Comparison of ENCODE assay signal across 22 cellular contexts in genomic region chr13:110475117-110475516, GRCh38.
A peak's percentile ranks its signal among the peaks of the same experiment; 100 is the strongest.
DNase-seq lines count a peak whose midpoint lies in the region; ATAC-seq and TF ChIP-seq lines count a peak whose summit lies in the region.
"Had no signal": no experiment of that assay in that cellular context is flagged by ENCODE, and none has a peak within 500 bp of the region (broad histone marks: within the 10 kb centered on the region; RNA-seq: fewer than 3 reads in every experiment).

No MANE protein-coding gene starts in this region.

- peak overlapping the region in 2 of 3 experiments; percentile 22 to 76; a peak in 2 of 7 replicates for H3K27ac Mint-ChIP-seq in H9
- H3K27ac Mint-ChIP-seq in WTC11: peak overlapping the region; percentile 24; the same call in 1 of the 2 replicates
- H3K27ac Mint-ChIP-seq: activated B cell treated with CpG ODN at 0.5 μM for 24 hours; activated T-helper 1 cell treated with anti-CD3 and anti-CD28 coated beads, Interleukin-12 subunit alpha, Interleukin-12 subunit beta, Interleukin-2, Interleukin-4 antibody, amounts not matched to agents 30 ng/mL and 10 ng/mL and 1 ng/mL, durations not matched to agents 14 hours and 24 hours and 36 hours had no signal

- H2AFZ ChIP-seq in H9 (ENCODE audit: low read length): no peak overlapping the region
- H2AFZ ChIP-seq in neuronal stem cell (ENCODE audit: low read length): no peak overlapping the region

- H2AK5ac ChIP-seq in H9 (ENCODE audit: insufficient read length, low read length): no peak overlapping the region
- H2AK5ac ChIP-seq in neuronal stem cell (ENCODE audit: low read depth, low read length): no peak overlapping the region

- H3K79me1 ChIP-seq in H9 (ENCODE audit: insufficient read depth, low read depth, low read length, poor library complexity, severe bottlenecking) (no peaks in the 10 kb centered on the region), neuronal stem cell (ENCODE audit: low read depth, low read length) (no peaks in the 10 kb centered on the region)

- H3K23me2 ChIP-seq in H9 (ENCODE audit: insufficient read length, low read depth, low read length, poor library complexity, severe bottlenecking): no peaks in the 10 kb centered on the region

- no peak overlapping the region for H4K5ac ChIP-seq in H9 (ENCODE audit: insufficient read length, low read depth, low read length)

- no peak overlapping the region for H3K23ac ChIP-seq in H9 (ENCODE audit: insufficient read length, low read depth, low read length)
- peak overlapping the region; percentile 89 for H3K23ac ChIP-seq in neuronal stem cell (ENCODE audit: low read depth, low read length, poor library complexity)

- peaks cover 7 to 14% of the 10 kb centered on the region in 2 experiments for H3K4me1 Mint-ChIP-seq in H9
- H3K4me1 Mint-ChIP-seq in WTC11: peaks cover 6% of the 10 kb centered on the region

- peaks cover 0 to 4% (median 0%) of the 10 kb centered on the region in 11 experiments; a peak in 1 of 22 replicates for H4K20me1 ChIP-seq in BLaER1 treated with 17β-estradiol and CSF1 and Interleukin-3, amounts not matched to agents 10 nM and 100 nM
- H4K20me1 ChIP-seq in H9 (ENCODE audit: control insufficient read depth, insufficient read depth, insufficient read length): no peaks in the 10 kb centered on the region

- CTCF ChIA-PET in WTC11 (lab: Charles Lee): no interaction called here

- H2BK15ac ChIP-seq in H9 (ENCODE audit: low read depth, low read length) (no peak overlapping the region), neuronal stem cell (ENCODE audit: low read length) (no peak overlapping the region)

- no peaks in the 10 kb centered on the region for H3K79me2 ChIP-seq in H9 (ENCODE audit: insufficient read depth, low read length)

- TF ChIP-seq CTCF in H9 (conservative IDR thresholded peaks at IDR 0.05): no peak
- no peak for TF ChIP-seq CTCF in WTC11 (IDR thresholded peaks at IDR 0.05)

- H2BK20ac ChIP-seq in H9 (ENCODE audit: low read depth, low read length, poor library complexity, severe bottlenecking): no peak overlapping the region

- no peak overlapping the region for H3T11ph ChIP-seq in H9 (ENCODE audit: low read length)

- no peak overlapping the region for H3K27ac ChIP-seq in BLaER1 treated with 17β-estradiol and CSF1 and Interleukin-3, amounts not matched to agents 10 nM and 100 nM
- H3K27ac ChIP-seq in H9 (ENCODE audit: insufficient read length, low read depth, low read length) (no peak overlapping the region), neuronal stem cell (replicated peaks; ENCODE audit: low read length) (no peak overlapping the region)
- H3K27ac ChIP-seq: right atrium auricular region, SJCRH30 had no signal

- no peak overlapping the region for H3K9ac ChIP-seq in BLaER1 treated with 17β-estradiol and CSF1 and Interleukin-3, amounts not matched to agents 10 nM and 100 nM
- H3K9ac ChIP-seq in H9 (ENCODE audit: extremely low read depth, insufficient read length, low read length) (no peak overlapping the region), neuronal stem cell (ENCODE audit: low read depth, low read length, poor library complexity) (no peak overlapping the region)

- H2BK5ac ChIP-seq in H9 (ENCODE audit: insufficient read length, low read length) (no peak overlapping the region), neuronal stem cell (ENCODE audit: low read length) (no peak overlapping the region)

- no CpG with 5 or more reads among the region's 9 CpGs for WGBS in H9 (ENCODE audit: extremely low coverage, insufficient read length, low lambda C conversion rate)
- WGBS in neuronal stem cell (ENCODE audit: extremely low coverage in 2 of 2, insufficient read length in 2 of 2, insufficient replicate concordance in 1 of 2), 2 donors: no CpG with 5 or more reads among the region's 9 CpGs

- no peak for ATAC-seq in WTC11
- ATAC-seq: GM12878 had no signal

- no peak overlapping the region for H3K4me3 ChIP-seq in BLaER1 treated with 17β-estradiol and CSF1 and Interleukin-3, amounts not matched to agents 10 nM and 100 nM
- H3K4me3 ChIP-seq in neuronal stem cell (ENCODE audit: low read length in 2 of 2): peak overlapping the region in 1 of 2 donors; percentile 16
- H3K4me3 ChIP-seq: GM12878, right atrium auricular region, SJCRH30 had no signal

- H4K8ac ChIP-seq in H9 (replicated peaks; ENCODE audit: insufficient read length, low read depth, low read length) (no peak overlapping the region), neuronal stem cell (ENCODE audit: low read depth, low read length) (no peak overlapping the region)

- POLR2A ChIA-PET in WTC11 (lab: Charles Lee): no interaction called here

- H3K36me3 Mint-ChIP-seq in H9 (ENCODE audit: insufficient read depth in 1 of 3, low read depth in 3 of 3) (peaks cover 29 to 48% (median 39%) of the 10 kb centered on the region in 3 experiments), WTC11 (peaks cover 47% of the 10 kb centered on the region)

- H3K18ac ChIP-seq in H9 (ENCODE audit: insufficient read length, low read depth, low read length): no peak overlapping the region
- H3K18ac ChIP-seq in neuronal stem cell (ENCODE audit: low read length): peak overlapping the region; percentile 48

- peaks cover 0 to 13% (median 0%) of the 10 kb centered on the region in 11 experiments; a peak in 3 of 22 replicates for H3K9me3 ChIP-seq in BLaER1 treated with 17β-estradiol and CSF1 and Interleukin-3, amounts not matched to agents 10 nM and 100 nM (replicated peaks in 1 of 11)
- no peaks in the 10 kb centered on the region for H3K9me3 ChIP-seq in H9 (ENCODE audit: control insufficient read depth, low read depth, low read length)
- peaks cover 0 to 5% of the 10 kb centered on the region in 2 donors for H3K9me3 ChIP-seq in neuronal stem cell (replicated peaks in 1 of 2; ENCODE audit: control insufficient read depth in 2 of 2, insufficient read depth in 1 of 2, low read depth in 1 of 2, low read length in 2 of 2)
- H3K9me3 ChIP-seq: right atrium auricular region, SJCRH30 had no signal

- H3K4me1 ChIP-seq in BLaER1 treated with 17β-estradiol and CSF1 and Interleukin-3, amounts not matched to agents 10 nM and 100 nM: peaks cover 67 to 98% (median 90%) of the 10 kb centered on the region in 10 experiments
- no peaks in the 10 kb centered on the region for H3K4me1 ChIP-seq in H9 (ENCODE audit: insufficient read depth, low read length)
- peaks cover 0 to 2% of the 10 kb centered on the region in 2 donors for H3K4me1 ChIP-seq in neuronal stem cell (ENCODE audit: control insufficient read depth in 2 of 2, insufficient read depth in 1 of 2, low read depth in 1 of 2, low read length in 2 of 2)

- H3K9me3 Mint-ChIP-seq in H9 (no peaks in the 10 kb centered on the region), WTC11 (no peaks in the 10 kb centered on the region; the same call in 1 of the 2 replicates)
- H3K9me3 Mint-ChIP-seq: activated B cell treated with CpG ODN at 0.5 μM for 24 hours; activated T-helper 1 cell treated with anti-CD3 and anti-CD28 coated beads, Interleukin-12 subunit alpha, Interleukin-12 subunit beta, Interleukin-2, Interleukin-4 antibody, amounts not matched to agents 30 ng/mL and 10 ng/mL and 1 ng/mL, durations not matched to agents 14 hours and 24 hours and 36 hours had no signal

- H3K36me3 ChIP-seq in BLaER1 treated with 17β-estradiol and CSF1 and Interleukin-3, amounts not matched to agents 10 nM and 100 nM: no peaks in the 10 kb centered on the region
- peaks cover 36 to 96% of the 10 kb centered on the region in 2 donors for H3K36me3 ChIP-seq in neuronal stem cell (replicated peaks in 1 of 2; ENCODE audit: control insufficient read depth in 2 of 2, insufficient read depth in 2 of 2, low read length in 2 of 2)

- H2BK12ac ChIP-seq in H9 (ENCODE audit: insufficient read length, low read depth, low read length) (no peak overlapping the region), neuronal stem cell (ENCODE audit: low read length) (no peak overlapping the region)

- H2BK120ac ChIP-seq in H9 (ENCODE audit: low read depth, low read length, poor library complexity, severe bottlenecking) (no peak overlapping the region), neuronal stem cell (ENCODE audit: low read depth, low read length) (no peak overlapping the region)

- H4K91ac ChIP-seq in H9 (ENCODE audit: insufficient read length, low read depth, low read length): no peak overlapping the region
- no peak overlapping the region for H4K91ac ChIP-seq in neuronal stem cell (ENCODE audit: low read depth, low read length, poor library complexity)

- no peaks in the 10 kb centered on the region for H3K27me3 ChIP-seq in BLaER1 treated with 17β-estradiol and CSF1 and Interleukin-3, amounts not matched to agents 10 nM and 100 nM
- H3K27me3 ChIP-seq in H9 (ENCODE audit: insufficient read depth, low read length) (no peaks in the 10 kb centered on the region), neuronal stem cell (ENCODE audit: control insufficient read depth in 3 of 3, insufficient read depth in 3 of 3, low read depth in 1 of 3, low read length in 3 of 3) (peaks cover 0 to 2% (median 0%) of the 10 kb centered on the region in 3 experiments)
- H3K27me3 ChIP-seq: right atrium auricular region, SJCRH30 had no signal

- H3K14ac ChIP-seq in H9 (ENCODE audit: insufficient read depth, low read length) (no peak overlapping the region), neuronal stem cell (ENCODE audit: low read length) (peak overlapping the region; percentile 65)

- no peak overlapping the region for H3K4ac ChIP-seq in H9 (ENCODE audit: low read depth, low read length)
- no peak overlapping the region for H3K4ac ChIP-seq in neuronal stem cell (ENCODE audit: low read length)

- DNase-seq in H9: no peak
- DNase-seq in WTC11 (ENCODE audit: low spot score): no peak
- no peak for DNase-seq in neuronal stem cell (ENCODE audit: low spot score)
- DNase-seq in islet precursor cell: no peak
- no peak for DNase-seq in NCI-H748 treated with DMSO at 0.1 percent for 48 hours (lab: John Stamatoyannopoulos, UW)
- no peak for DNase-seq in NCI-H774 (lab: John Stamatoyannopoulos, UW)
- DNase-seq: activated B cell treated with CpG ODN at 0.5 μM for 24 hours; activated CD4-positive, alpha-beta T cell treated with anti-CD3 and anti-CD28 coated beads, Interleukin-2, amount 50 U/mL, for 48 hours; activated naive CD4-positive, alpha-beta T cell treated with anti-CD3 and anti-CD28 coated beads, Interleukin-2, amount 50 U/mL, for 16 hours; effector CD4-positive, alpha-beta T cell; EL; erythroblast; kidney glomerular epithelial cell; NCI-H2107; NCI-H446 treated with DMSO at 0.1 percent for 48 hours; SJCRH30; stimulated activated CD4-positive, alpha-beta T cell treated with anti-CD3 and anti-CD28 coated beads, Interleukin-2, amount 100 ng/mL, for 48 hours; trophoblast cell had no signal

- no peaks in the 10 kb centered on the region for H3K27me3 Mint-ChIP-seq in H9 (ENCODE audit: low read depth)
- no peaks in the 10 kb centered on the region for H3K27me3 Mint-ChIP-seq in WTC11 (ENCODE audit: low read depth)
- H3K27me3 Mint-ChIP-seq: activated B cell treated with CpG ODN at 0.5 μM for 24 hours had no signal

- H3K4me2 ChIP-seq in BLaER1 treated with 17β-estradiol and CSF1 and Interleukin-3, amounts not matched to agents 10 nM and 100 nM: peak overlapping the region in 10 of 11 experiments; percentile 3 to 58 (median 34); a peak in 14 of 22 replicates
- H3K4me2 ChIP-seq in H9 (ENCODE audit: insufficient read depth, insufficient read length, low read length) (no peak overlapping the region), neuronal stem cell (ENCODE audit: insufficient read depth, low read length, poor library complexity, severe bottlenecking) (no peak overlapping the region)

- H3K56ac ChIP-seq in H9 (ENCODE audit: insufficient read length, low read depth, low read length): no peak overlapping the region

- H3K4me3 Mint-ChIP-seq in H9 (no peak overlapping the region), WTC11 (no peak overlapping the region)
- H3K4me3 Mint-ChIP-seq: activated B cell treated with CpG ODN at 0.5 μM for 24 hours; activated T-helper 1 cell treated with anti-CD3 and anti-CD28 coated beads, Interleukin-12 subunit alpha, Interleukin-12 subunit beta, Interleukin-2, Interleukin-4 antibody, amounts not matched to agents 30 ng/mL and 10 ng/mL and 1 ng/mL, durations not matched to agents 14 hours and 24 hours and 36 hours had no signal

Comparison
In these comparisons a context has a peak if more than half of its experiments do, and no peak if none do; other contexts are left out.
1. H3K4me2 ChIP-seq: peak in BLaER1 treated with 17β-estradiol and CSF1 and Interleukin-3, amounts not matched to agents 10 nM and 100 nM (10 of 11); none in H9 (single experiment) and neuronal stem cell (single experiment).